Comparison of ENCODE assay signal across 17 cellular contexts in the genomic region with DNA sequence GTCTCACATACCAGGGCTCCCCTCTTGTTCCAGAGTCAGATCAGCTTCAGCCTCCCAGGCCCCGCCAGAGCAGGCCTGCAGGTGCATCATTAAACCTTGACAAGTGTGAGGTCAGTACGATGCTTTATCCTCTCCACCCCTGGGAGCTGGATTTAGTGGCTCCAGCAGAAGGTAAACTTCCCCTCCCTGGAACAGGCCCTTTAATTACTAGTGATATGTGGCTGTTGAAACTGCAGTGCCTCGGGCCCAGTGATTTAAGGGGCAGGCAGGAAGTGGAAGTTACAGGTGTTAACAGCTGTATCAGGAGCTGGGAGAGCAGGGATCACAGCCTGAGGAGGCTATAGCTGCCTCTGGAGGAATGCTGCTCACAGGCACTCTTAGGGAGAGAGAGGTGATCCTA.
"Had no signal": no experiment of that assay in that cellular context is flagged by ENCODE, and none has a peak within 500 bp of the region (broad histone marks: within the 10 kb centered on the region; RNA-seq: fewer than 3 reads in every experiment).

No MANE protein-coding gene starts in this region.

- H3K4me1 ChIP-seq: gastroesophageal sphincter, heart right ventricle, right atrium auricular region, tibial nerve, vagina had no signal

- H3K36me3 ChIP-seq: gastroesophageal sphincter, heart right ventricle, right atrium auricular region, tibial nerve, vagina had no signal

- H3K9me3 ChIP-seq: gastroesophageal sphincter, heart right ventricle, right atrium auricular region, tibial nerve, vagina had no signal

- H3K4me1 Mint-ChIP-seq: activated naive CD4-positive, alpha-beta T cell treated with anti-CD3 and anti-CD28 coated beads, Interleukin-2, amount 10 ng/mL, durations not matched to agents 7 days and 5 days had no signal

- H3K4me3 ChIP-seq: dorsolateral prefrontal cortex, gastroesophageal sphincter, heart right ventricle, lung, right atrium auricular region, skin epidermis, tibial nerve, vagina had no signal

- H3K27me3 ChIP-seq: right atrium auricular region, tibial nerve, vagina had no signal

- H3K4me3 Mint-ChIP-seq: activated naive CD4-positive, alpha-beta T cell treated with anti-CD3 and anti-CD28 coated beads, Interleukin-2, amount 10 ng/mL, durations not matched to agents 7 days and 5 days had no signal

- ATAC-seq: gastroesophageal sphincter, heart right ventricle, left cardiac atrium had no signal

- H3K36me3 Mint-ChIP-seq: activated naive CD4-positive, alpha-beta T cell treated with anti-CD3 and anti-CD28 coated beads, Interleukin-2, amount 10 ng/mL, durations not matched to agents 7 days and 5 days had no signal

- H3K9me3 Mint-ChIP-seq: activated naive CD4-positive, alpha-beta T cell treated with anti-CD3 and anti-CD28 coated beads, Interleukin-2, amount 10 ng/mL, durations not matched to agents 7 days and 5 days had no signal

- FAIRE-seq: astrocyte had no signal

- H3K27ac ChIP-seq: dorsolateral prefrontal cortex, gastroesophageal sphincter, heart right ventricle, right atrium auricular region, skin epidermis, tibial nerve, vagina had no signal

- DNase-seq: activated CD4-positive, alpha-beta T cell treated with anti-CD3 and anti-CD28 coated beads for 1 hour; activated CD4-positive, alpha-beta T cell treated with anti-CD3 and anti-CD28 coated beads, Interleukin-2, amount 50 U/mL, for 48 hours; activated naive CD4-positive, alpha-beta T cell treated with anti-CD3 and anti-CD28 coated beads, Interleukin-2, amount 10 ng/mL, durations not matched to agents 7 days and 5 days; dorsolateral prefrontal cortex; heart right ventricle; left cardiac atrium; midbrain; stimulated activated CD4-positive, alpha-beta T cell treated with anti-CD3 and anti-CD28 coated beads, Interleukin-4, amount 100 ng/mL, for 24 hours; stimulated activated naive CD4-positive, alpha-beta T cell treated with Interleukin-2 at 50 U/mL for 16 hours; substantia nigra had no signal
